Comparison of ENCODE assay signal across 19 cellular contexts in genomic region chr11:11579012-11579755, GRCh38. TPM values are rescaled to one million over a fixed set of nuclear protein-coding genes. Genes with fewer than 3 reads are reported as not detected.
A peak's percentile ranks its signal among the peaks of the same experiment; 100 is the strongest.
DNase-seq lines count a peak whose midpoint lies in the region; TF ChIP-seq lines count a peak whose summit lies in the region.
"Had no signal": no experiment of that assay in that cellular context is flagged by ENCODE, and none has a peak within 500 bp of the region (broad histone marks: within the 10 kb centered on the region; RNA-seq: fewer than 3 reads in every experiment).

No MANE protein-coding gene starts in this region.

- no peak overlapping the region for H3K4me3 Mint-ChIP-seq in H9
- H3K4me3 Mint-ChIP-seq: activated naive CD8-positive, alpha-beta T cell treated with anti-CD3 and anti-CD28 coated beads, Interleukin-2, amount 50 U/mL, for 24 hours; activated T-helper 1 cell treated with anti-CD3 and anti-CD28 coated beads, Interleukin-12 subunit alpha, Interleukin-12 subunit beta, Interleukin-2, Interleukin-4 antibody, amounts not matched to agents 30 ng/mL and 10 ng/mL and 1 ng/mL, durations not matched to agents 14 hours and 24 hours and 36 hours; IgD-negative memory B cell; T-helper 17 cell had no signal

- H3K4me1 Mint-ChIP-seq in H9, result peaks cover 13 to 23% of the 10 kb centered on the region in 2 experiments
- H3K4me1 Mint-ChIP-seq: activated naive CD8-positive, alpha-beta T cell treated with anti-CD3 and anti-CD28 coated beads, Interleukin-2, amount 50 U/mL, for 24 hours; IgD-negative memory B cell; T-helper 17 cell had no signal

- no peak overlapping the region for H2BK12ac ChIP-seq in H9 (ENCODE audit: insufficient read length, low read depth, low read length)

- H2BK20ac ChIP-seq in H9 (ENCODE audit: low read depth, low read length, poor library complexity, severe bottlenecking), result no peak overlapping the region

- no peak overlapping the region for H4K5ac ChIP-seq in H9 (ENCODE audit: insufficient read length, low read depth, low read length)

- H3K14ac ChIP-seq in H9 (ENCODE audit: insufficient read depth, low read length), result no peak overlapping the region

- no peak overlapping the region; a peak in 2 of 7 replicates for H3K27ac Mint-ChIP-seq in H9
- H3K27ac Mint-ChIP-seq: activated naive CD8-positive, alpha-beta T cell treated with anti-CD3 and anti-CD28 coated beads, Interleukin-2, amount 50 U/mL, for 24 hours; activated T-helper 1 cell treated with anti-CD3 and anti-CD28 coated beads, Interleukin-12 subunit alpha, Interleukin-12 subunit beta, Interleukin-2, Interleukin-4 antibody, amounts not matched to agents 30 ng/mL and 10 ng/mL and 1 ng/mL, durations not matched to agents 14 hours and 24 hours and 36 hours; T-helper 17 cell had no signal

- H3K27me3 ChIP-seq in H9 (ENCODE audit: insufficient read depth, low read length), result no peaks in the 10 kb centered on the region; the same call in 1 of the 2 replicates

- no peak overlapping the region for H3K23ac ChIP-seq in H9 (ENCODE audit: insufficient read length, low read depth, low read length)

- H3K79me2 ChIP-seq in H9 (ENCODE audit: insufficient read depth, low read length), result no peaks in the 10 kb centered on the region

- no peaks in the 10 kb centered on the region for H3K79me1 ChIP-seq in H9 (ENCODE audit: insufficient read depth, low read depth, low read length, poor library complexity, severe bottlenecking)

- H3K23me2 ChIP-seq in H9 (ENCODE audit: insufficient read length, low read depth, low read length, poor library complexity, severe bottlenecking), result no peaks in the 10 kb centered on the region

- H4K20me1 ChIP-seq in H9 (ENCODE audit: control insufficient read depth, insufficient read depth, insufficient read length), result no peaks in the 10 kb centered on the region

- no peak overlapping the region for H3K9ac ChIP-seq in H9 (ENCODE audit: extremely low read depth, insufficient read length, low read length)
- H3K9ac ChIP-seq: GM23248 had no signal

- H4K91ac ChIP-seq in H9 (ENCODE audit: insufficient read length, low read depth, low read length), result no peak overlapping the region

- no peak overlapping the region for H2BK120ac ChIP-seq in H9 (ENCODE audit: low read depth, low read length, poor library complexity, severe bottlenecking)

- H3K18ac ChIP-seq in H9 (ENCODE audit: insufficient read length, low read depth, low read length), result no peak overlapping the region

- no peak overlapping the region for H3K56ac ChIP-seq in H9 (ENCODE audit: insufficient read length, low read depth, low read length)

- H3K4me2 ChIP-seq in H9 (ENCODE audit: insufficient read depth, insufficient read length, low read length), result no peak overlapping the region

- no peak overlapping the region for H2BK15ac ChIP-seq in H9 (ENCODE audit: low read depth, low read length)

- no peaks in the 10 kb centered on the region; the same call in 1 of the 2 replicates for H3K27me3 Mint-ChIP-seq in H9 (ENCODE audit: low read depth)
- H3K27me3 Mint-ChIP-seq: IgD-negative memory B cell had no signal

- no peaks in the 10 kb centered on the region; a peak in 1 of 7 replicates for H3K36me3 Mint-ChIP-seq in H9 (ENCODE audit: insufficient read depth in 1 of 3, low read depth in 3 of 3)
- H3K36me3 Mint-ChIP-seq: IgD-negative memory B cell had no signal

- H2BK5ac ChIP-seq in H9 (ENCODE audit: insufficient read length, low read length), result no peak overlapping the region

- no peak overlapping the region for H3K4ac ChIP-seq in H9 (ENCODE audit: low read depth, low read length)

- no peak overlapping the region for H4K8ac ChIP-seq in H9 (replicated peaks; ENCODE audit: insufficient read length, low read depth, low read length)

- H3K27ac ChIP-seq in H9 (ENCODE audit: insufficient read length, low read depth, low read length), result no peak overlapping the region
- H3K27ac ChIP-seq: GM23248 had no signal

- H2AK5ac ChIP-seq in H9 (ENCODE audit: insufficient read length, low read length), result no peak overlapping the region

- no peaks in the 10 kb centered on the region for H3K9me3 ChIP-seq in H9 (ENCODE audit: control insufficient read depth, low read depth, low read length)
- H3K9me3 ChIP-seq: Caco-2 had no signal

- H2AFZ ChIP-seq in H9 (ENCODE audit: low read length), result no peak overlapping the region
- H2AFZ ChIP-seq: GM23248 had no signal

- WGBS in H9 (ENCODE audit: extremely low coverage, insufficient read length, low lambda C conversion rate), result no CpG with 5 or more reads among the region's 13 CpGs

- peak; percentile 22 for DNase-seq in COR-L47 (lab: John Stamatoyannopoulos, UW)
- peak; percentile 28 for DNase-seq in H9
- peak; percentile 52 for DNase-seq in cerebellar cortex (ENCODE audit: low spot score)
- peak; percentile 10 for DNase-seq in mucosa of gallbladder (ENCODE audit: low spot score)
- DNase-seq in NAMALWA (ENCODE audit: low spot score), result no peak
- no peak for DNase-seq in SW480 (ENCODE audit: low spot score)
- DNase-seq in activated CD4-positive, alpha-beta T cell treated with anti-CD3 and anti-CD28 coated beads, Interleukin-2, amount 50 U/mL, for 4 hours, result no peak
- DNase-seq: activated naive CD8-positive, alpha-beta T cell treated with anti-CD3 and anti-CD28 coated beads, Interleukin-2, amount 50 U/mL, for 24 hours; Caco-2; effector memory CD4-positive, alpha-beta T cell; GF-D8; GM23248; midbrain; NCI-H2171 treated with DMSO at 0.1 percent for 48 hours; SHP77; stimulated activated CD4-positive, alpha-beta T cell treated with anti-CD3 and anti-CD28 coated beads, Interleukin-2, amount 100 ng/mL, for 24 hours; T-helper 17 cell had no signal

- no peaks in the 10 kb centered on the region for H3K4me1 ChIP-seq in H9 (ENCODE audit: insufficient read depth, low read length)
- H3K4me1 ChIP-seq: Caco-2 had no signal

- H3K9me3 Mint-ChIP-seq in H9, result no peaks in the 10 kb centered on the region
- H3K9me3 Mint-ChIP-seq: activated naive CD8-positive, alpha-beta T cell treated with anti-CD3 and anti-CD28 coated beads, Interleukin-2, amount 50 U/mL, for 24 hours; activated T-helper 1 cell treated with anti-CD3 and anti-CD28 coated beads, Interleukin-12 subunit alpha, Interleukin-12 subunit beta, Interleukin-2, Interleukin-4 antibody, amounts not matched to agents 30 ng/mL and 10 ng/mL and 1 ng/mL, durations not matched to agents 14 hours and 24 hours and 36 hours; IgD-negative memory B cell had no signal

- no peak for TF ChIP-seq CTCF in H9 (conservative IDR thresholded peaks at IDR 0.05)

- H3T11ph ChIP-seq in H9 (ENCODE audit: low read length), result no peak overlapping the region

RNA-seq across cellular contexts. Expression of gene GALNT18, which starts 42.6 kb away (rescaled TPM):
- total RNA-seq in H9 (2021) (1.5 and 1.7 TPM in 2 replicates), mucosa of gallbladder (20.0 TPM)
- total RNA-seq: T-helper 17 cell had no signal

Comparison
In these comparisons a context has a peak if more than half of its experiments do, and no peak if none do; other contexts are left out.
1. DNase-seq: peak in COR-L47 (single experiment), H9 (single experiment), cerebellar cortex (single experiment) and mucosa of gallbladder (single experiment); none in NAMALWA (single experiment), SW480 (single experiment) and activated CD4-positive, alpha-beta T cell treated with anti-CD3 and anti-CD28 coated beads, Interleukin-2, amount 50 U/mL, for 4 hours (0 of 2).